21 cellular contexts compared by ENCODE assay signal in genomic region chr1:202016022-202016624, GRCh38. TPM values are rescaled to one million over a fixed set of nuclear protein-coding genes. Genes with fewer than 3 reads are reported as not detected.
DNase-seq lines count a peak whose midpoint lies in the region; ATAC-seq, FAIRE-seq and TF ChIP-seq lines count a peak whose summit lies in the region.
"Had no signal": no experiment of that assay in that cellular context is flagged by ENCODE, and none has a peak within 500 bp of the region (broad histone marks: within the 10 kb centered on the region; RNA-seq: fewer than 3 reads in every experiment).

No MANE protein-coding gene starts in this region.

- DNase-seq in DMS53 (lab: John Stamatoyannopoulos, UW) (peak; percentile 76), DMS53 treated with DMSO at 0.1 percent for 48 hours (lab: John Stamatoyannopoulos, UW; ENCODE audit: unreplicated experiment) (no peak), astrocyte (ENCODE audit: low read depth) (peak; percentile 23), iris pigment epithelial cell (ENCODE audit: low read depth) (peak; percentile 64), transverse colon (peak; percentile 57), NCI-H1092 treated with DMSO at 0.1 percent for 48 hours (lab: John Stamatoyannopoulos, UW) (no peak), OCI-M2 (lab: John Stamatoyannopoulos, UW; ENCODE audit: unreplicated experiment) (no peak)
- DNase-seq: 8988T; caudate nucleus; heart left ventricle; left cardiac atrium; NCI-H1436 treated with DMSO at 0.1 percent for 48 hours; NCI-H510A treated with DMSO at 0.1 percent for 48 hours; stimulated activated CD4-positive, alpha-beta T cell treated with anti-CD3 and anti-CD28 coated beads, Interleukin-1b, Interleukin-23, amount 100 ng/mL, for 48 hours; T-cell had no signal

- no peaks in the 10 kb centered on the region for H3K9me3 Mint-ChIP-seq in astrocyte (ENCODE audit: unreplicated experiment)
- H3K9me3 Mint-ChIP-seq: activated naive CD4-positive, alpha-beta T cell treated with anti-CD3 and anti-CD28 coated beads, Interleukin-2, amount 50 U/mL, for 24 hours; GM23338; T-cell had no signal

- no peak for ATAC-seq in HG03521 (IDR thresholded peaks at IDR 0.05; ENCODE audit: unreplicated experiment)
- ATAC-seq: GM23338, heart left ventricle, left cardiac atrium, T-cell had no signal

- TF ChIP-seq CTCF in astrocyte (IDR thresholded peaks at IDR 0.05; ENCODE audit: insufficient read depth, low read depth, low read length) = no peak
- TF ChIP-seq CTCF in transverse colon (IDR thresholded peaks at IDR 0.05) = no peak

- no peak for FAIRE-seq in astrocyte (lab: Jason Lieb, UNC)
- FAIRE-seq: endometrium, RCC 7860 had no signal

- H3K27ac Mint-ChIP-seq in astrocyte (ENCODE audit: unreplicated experiment) = no peak overlapping the region
- H3K27ac Mint-ChIP-seq: activated naive CD4-positive, alpha-beta T cell treated with anti-CD3 and anti-CD28 coated beads, Interleukin-2, amount 50 U/mL, for 24 hours; GM23338; IgD-negative memory B cell; T-cell had no signal

- no peak overlapping the region for H3K4me3 Mint-ChIP-seq in astrocyte (ENCODE audit: unreplicated experiment)
- H3K4me3 Mint-ChIP-seq: activated naive CD4-positive, alpha-beta T cell treated with anti-CD3 and anti-CD28 coated beads, Interleukin-2, amount 50 U/mL, for 24 hours; GM23338; IgD-negative memory B cell; T-cell had no signal

- no peak overlapping the region for H3K9ac ChIP-seq in astrocyte (ENCODE audit: low read length)

- H3K27ac ChIP-seq in astrocyte (ENCODE audit: low read depth, low read length) (no peak overlapping the region), transverse colon (peak overlapping the region; percentile 91 to 94 (median 92))
- H3K27ac ChIP-seq: heart left ventricle had no signal

- TF ChIP-seq POLR2A in transverse colon (IDR thresholded peaks at IDR 0.05) = peak; percentile 54

- H3K27me3 ChIP-seq in astrocyte (ENCODE audit: insufficient read depth, low read length) (peaks cover 2% of the 10 kb centered on the region), transverse colon (no peaks in the 10 kb centered on the region)

- 43 to 60% methylated on average over 1 to 6 of the region's 6 CpGs for WGBS in transverse colon (ENCODE audit: low coverage in 1 of 2), 2 donors

- in situ Hi-C loops in transverse colon (cut with MboI; ENCODE audit: low pct_ligation_motif_present in 1 of 4, low pct_unique_long_range_greater_than_20kb in 1 of 4, low sequenced_read_pairs in 3 of 4) = loop anchor here in 3 of 4 donors (10.0 kb wide), 1 partner anchor 99 kb away; no protein-coding TSS in a partner anchor

- H2AFZ ChIP-seq in astrocyte (ENCODE audit: low read depth, low read length) = no peak overlapping the region
- H2AFZ ChIP-seq: GM23338 had no signal

- H3K9me3 ChIP-seq in astrocyte (ENCODE audit: insufficient read depth, low read depth, low read length) (no peaks in the 10 kb centered on the region), transverse colon (no peaks in the 10 kb centered on the region)
- H3K9me3 ChIP-seq: heart left ventricle had no signal

- H3K36me3 ChIP-seq in astrocyte (ENCODE audit: insufficient read depth, low read length) = no peaks in the 10 kb centered on the region
- H3K36me3 ChIP-seq in transverse colon = peaks cover 0 to 24% (median 2%) of the 10 kb centered on the region in 4 donors
- H3K36me3 ChIP-seq: heart left ventricle had no signal

- peaks cover 12% of the 10 kb centered on the region for H3K27me3 Mint-ChIP-seq in astrocyte (ENCODE audit: low read depth, unreplicated experiment)

- H3K4me2 ChIP-seq in astrocyte (ENCODE audit: low read length) = no peak overlapping the region
- H3K4me2 ChIP-seq: GM23338 had no signal

- H3K79me2 ChIP-seq in astrocyte (ENCODE audit: insufficient read depth, low read length) = no peaks in the 10 kb centered on the region

- no peak overlapping the region for H3K4me3 ChIP-seq in astrocyte (ENCODE audit: insufficient read depth, low read depth, low read length)
- H3K4me3 ChIP-seq in transverse colon = peak overlapping the region; percentile 9 to 72 (median 54)
- H3K4me3 ChIP-seq: GM23338, heart left ventricle had no signal

- peaks cover 7% of the 10 kb centered on the region for H3K4me1 ChIP-seq in astrocyte (ENCODE audit: insufficient read depth, low read length)
- peaks cover 0 to 23% (median 12%) of the 10 kb centered on the region in 4 donors for H3K4me1 ChIP-seq in transverse colon

- no peaks in the 10 kb centered on the region for H4K20me1 ChIP-seq in astrocyte (ENCODE audit: insufficient read depth, low read length)

- H3K36me3 Mint-ChIP-seq in astrocyte (ENCODE audit: low read depth, unreplicated experiment) = peaks cover 3% of the 10 kb centered on the region
- H3K36me3 Mint-ChIP-seq: activated naive CD4-positive, alpha-beta T cell treated with anti-CD3 and anti-CD28 coated beads, Interleukin-2, amount 50 U/mL, for 24 hours had no signal

- no peak for TF ChIP-seq EP300 in transverse colon (IDR thresholded peaks at IDR 0.05; ENCODE audit: low read depth)

- intact Hi-C loops in transverse colon (cut with DNase I; ENCODE audit: low total_unique reads) = no loop called here

- peaks cover 6% of the 10 kb centered on the region for H3K4me1 Mint-ChIP-seq in astrocyte (ENCODE audit: low read depth, unreplicated experiment)
- H3K4me1 Mint-ChIP-seq: activated naive CD4-positive, alpha-beta T cell treated with anti-CD3 and anti-CD28 coated beads, Interleukin-2, amount 50 U/mL, for 24 hours; IgD-negative memory B cell had no signal

RNA-seq across cellular contexts. Expression of gene ELF3, which starts 5.7 kb away (rescaled TPM):
- total RNA-seq in astrocyte (2.5 and 2.9 TPM in 2 replicates), transverse colon (1,000 to 10,000 TPM in 1 of 4 donors, 100 to 1,000 TPM in 3; 581 to 1,486 (median 902) TPM)

RNA-seq across cellular contexts. Expression of gene RNPEP, which starts 33.7 kb away (rescaled TPM):
- total RNA-seq in astrocyte = 65.8 and 68.9 TPM in 2 replicates
- 100 to 1,000 TPM; 118 to 285 (median 184) TPM for total RNA-seq in transverse colon

Comparison
In these comparisons a context has a peak if more than half of its experiments do, and no peak if none do; other contexts are left out.
1. DNase-seq: peak in DMS53 (single experiment), astrocyte (single experiment), iris pigment epithelial cell (single experiment) and transverse colon (single experiment); none in DMS53 treated with DMSO at 0.1 percent for 48 hours (single experiment), NCI-H1092 treated with DMSO at 0.1 percent for 48 hours (single experiment) and OCI-M2 (single experiment).
2. RNA of gene ELF3, which starts 5.7 kb away (total RNA-seq): 581 to 1,486 TPM in transverse colon; 2.5 to 2.9 TPM in astrocyte; every median in the first group is over 100 times any median in the second.